In genomic region chrX:116009871-116010710, GRCh38 we compare ENCODE assay signal across 7 cellular contexts.
DNase-seq lines count a peak whose midpoint lies in the region; ATAC-seq lines count a peak whose summit lies in the region.

No MANE protein-coding gene starts in this region.

- peak; percentile 82 for ATAC-seq in GM19351 (IDR thresholded peaks at IDR 0.05; ENCODE audit: unreplicated experiment)
- peak; percentile 78 for ATAC-seq in HG02981 (IDR thresholded peaks at IDR 0.05; ENCODE audit: unreplicated experiment)

- DNase-seq in SKM-1 treated with dmso at 0.1 percent for 144 hours (lab: John Stamatoyannopoulos, UW; ENCODE audit: unreplicated experiment), result peak; percentile 47
- DNase-seq in putamen (ENCODE audit: low spot score), result peak; percentile 1
- no peak for DNase-seq in activated naive CD4-positive, alpha-beta T cell treated with anti-CD3 and anti-CD28 coated beads, Interleukin-2, amount 50 U/mL, for 16 hours
- no peak for DNase-seq in RKO (ENCODE audit: low spot score)
- DNase-seq in NCI-H2107 treated with DMSO at 0.1 percent for 48 hours (lab: John Stamatoyannopoulos, UW; ENCODE audit: unreplicated experiment), result no peak

Comparison
In these comparisons a context has a peak if more than half of its experiments do, and no peak if none do; other contexts are left out.
1. DNase-seq: peak in SKM-1 treated with dmso at 0.1 percent for 144 hours (single experiment) and putamen (single experiment); none in activated naive CD4-positive, alpha-beta T cell treated with anti-CD3 and anti-CD28 coated beads, Interleukin-2, amount 50 U/mL, for 16 hours (single experiment), RKO (single experiment) and NCI-H2107 treated with DMSO at 0.1 percent for 48 hours (single experiment).